Comparison of ENCODE assay signal across 8 cellular contexts in genomic region chr7:47635091-47636090, GRCh38. TPM values are rescaled to one million over a fixed set of nuclear protein-coding genes. Genes with fewer than 3 reads are reported as not detected.
DNase-seq lines count a peak whose midpoint lies in the region; ATAC-seq, FAIRE-seq and TF ChIP-seq lines count a peak whose summit lies in the region.

No MANE protein-coding gene starts in this region.

- H3K4me3 Mint-ChIP-seq in WTC11 = peak overlapping the region; percentile 60

- DNase-seq in NCI-H2081 (lab: John Stamatoyannopoulos, UW) = peak; percentile 73 to 82
- DNase-seq in NCI-H2081 treated with DMSO at 0.1 percent for 48 hours (lab: John Stamatoyannopoulos, UW) = no peak
- peak; percentile 40 for DNase-seq in WTC11 (ENCODE audit: low spot score)
- DNase-seq in lower lobe of right lung = peak; percentile 68
- DNase-seq in urothelium cell line (ENCODE audit: low spot score) = peak; percentile 66
- DNase-seq in cortex of kidney (lab: John Stamatoyannopoulos, UW) = no peak
- DNase-seq in erythroblast (lab: John Stamatoyannopoulos, UW) = no peak

- no peaks in the 10 kb centered on the region for H3K36me3 Mint-ChIP-seq in WTC11

- no peaks in the 10 kb centered on the region for H3K9me3 Mint-ChIP-seq in WTC11

- peaks cover 33% of the 10 kb centered on the region for H3K4me1 Mint-ChIP-seq in WTC11

- H3K27ac ChIP-seq in lower lobe of right lung = no peak overlapping the region

- peak overlapping the region; percentile 30 for H3K4me3 ChIP-seq in lower lobe of right lung

- no peaks in the 10 kb centered on the region for H3K36me3 ChIP-seq in lower lobe of right lung

- no peaks in the 10 kb centered on the region for H3K9me3 ChIP-seq in lower lobe of right lung

- TF ChIP-seq POLR2A in erythroblast (IDR thresholded peaks at IDR 0.05; ENCODE audit: low read length) = no peak

- H3K27ac Mint-ChIP-seq in WTC11 = no peak overlapping the region

- FAIRE-seq in urothelium cell line (lab: Jason Lieb, UNC) = peak; percentile 35

- peaks cover 19% of the 10 kb centered on the region for H3K4me1 ChIP-seq in lower lobe of right lung

- H3K27me3 Mint-ChIP-seq in WTC11 (ENCODE audit: low read depth) = peaks cover 16% of the 10 kb centered on the region

- no peaks in the 10 kb centered on the region for H3K27me3 ChIP-seq in lower lobe of right lung (ENCODE audit: low read depth)

- ATAC-seq in WTC11 = peak; percentile 72
- peak; percentile 64 to 86 for ATAC-seq in lower lobe of right lung
- no peak for ATAC-seq in GM19455 (IDR thresholded peaks at IDR 0.05; ENCODE audit: unreplicated experiment)

- no peak for TF ChIP-seq CTCF in WTC11 (IDR thresholded peaks at IDR 0.05)
- TF ChIP-seq CTCF in lower lobe of right lung (IDR thresholded peaks at IDR 0.05) = no peak

- CTCF ChIA-PET in WTC11 (lab: Charles Lee) = interaction anchor here (1.1 to 2.7 kb wide), 4 partner anchors 19 to 369 kb away, joined by 4 to 12 read pairs (median 4); no protein-coding TSS in a partner anchor

- POLR2A ChIA-PET in WTC11 (lab: Charles Lee) = no interaction called here

- intact Hi-C loops in lower lobe of right lung (cut with DNase I) = no loop called here

TF ChIP-seq in WTC11, 78 proteins besides CTCF, POLR2A, EP300 and RAD21 (continues in another document):
- no peak for TF ChIP-seq ZNF121 (CRISPR knock-in tag; IDR thresholded peaks at IDR 0.05)
- no peak for TF ChIP-seq ZNF532 (CRISPR knock-in tag; IDR thresholded peaks at IDR 0.05; ENCODE audit: borderline replicate concordance)
- 0 out of 2 replicates have a peak, but pooled peaks have one; percentile 44 for TF ChIP-seq TP53 (CRISPR knock-in tag; IDR thresholded peaks at IDR 0.05)
- TF ChIP-seq KAT7 (CRISPR knock-in tag; IDR thresholded peaks at IDR 0.05; ENCODE audit: borderline replicate concordance) = no peak
- TF ChIP-seq ESRRA (CRISPR knock-in tag; IDR thresholded peaks at IDR 0.05; ENCODE audit: borderline replicate concordance) = no peak
- TF ChIP-seq NFE2L1 (CRISPR knock-in tag; IDR thresholded peaks at IDR 0.05) = no peak
- no peak for TF ChIP-seq ZNF317 (CRISPR knock-in tag; IDR thresholded peaks at IDR 0.05; ENCODE audit: borderline replicate concordance, low read depth)
- TF ChIP-seq STAT6 (CRISPR knock-in tag; conservative IDR thresholded peaks at IDR 0.05; ENCODE audit: low read depth) = 0 out of 2 replicates have a peak, but pooled peaks have one; percentile 41
- no peak for TF ChIP-seq ZNF425 (CRISPR knock-in tag; conservative IDR thresholded peaks at IDR 0.05)
- TF ChIP-seq USF1 (CRISPR knock-in tag; IDR thresholded peaks at IDR 0.05) = no peak
- TF ChIP-seq PRDM15 (CRISPR knock-in tag; IDR thresholded peaks at IDR 0.05) = no peak

RNA-seq across cellular contexts. Expression of gene TNS3, which starts 53.5 kb away (rescaled TPM):
- total RNA-seq in WTC11 (2021) (28.3 to 37.7 TPM (median 29.6 TPM) in 3 replicates), lower lobe of right lung (174 TPM)

Comparison
In these comparisons a context has a peak if more than half of its experiments do, and no peak if none do; other contexts are left out.
1. DNase-seq: peak in NCI-H2081 (2 of 2), WTC11 (single experiment), lower lobe of right lung (single experiment) and urothelium cell line (single experiment); none in NCI-H2081 treated with DMSO at 0.1 percent for 48 hours (single experiment), cortex of kidney (single experiment) and erythroblast (0 of 2).